ENCODE assay signal across 9 cellular contexts in the genomic region with DNA sequence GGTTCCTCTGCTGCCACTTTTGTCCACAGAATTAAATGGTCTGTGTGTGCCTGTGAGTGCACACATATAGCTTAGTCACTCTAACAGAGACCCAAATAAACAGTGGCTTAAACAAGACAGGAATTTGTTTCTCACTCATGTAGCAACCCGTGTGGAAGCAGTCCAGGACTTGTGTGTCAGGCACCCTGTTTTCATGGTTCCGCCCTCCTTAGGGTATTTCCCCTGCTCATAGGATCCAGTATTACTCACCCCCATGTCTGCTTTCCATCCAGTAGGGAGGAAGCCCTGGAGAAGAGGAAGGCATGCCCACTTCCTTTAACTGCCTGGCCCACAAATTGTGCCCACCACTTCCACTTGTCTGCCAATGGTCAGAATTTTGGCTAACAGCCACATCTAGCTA. TPM values are rescaled to one million over a fixed set of nuclear protein-coding genes. Genes with fewer than 3 reads are reported as not detected.
DNase-seq lines count a peak whose midpoint lies in the region; ATAC-seq and TF ChIP-seq lines count a peak whose summit lies in the region.
"Had no signal": no experiment of that assay in that cellular context is flagged by ENCODE, and none has a peak within 500 bp of the region (broad histone marks: within the 10 kb centered on the region; RNA-seq: fewer than 3 reads in every experiment).

No MANE protein-coding gene starts in this region.

- CTCF ChIA-PET in CD4-positive, alpha-beta T cell (lab: Charles Lee) = interaction anchor here (0.6 kb wide), 1 partner anchor 1582 kb away, joined by 3 read pairs; no protein-coding TSS in a partner anchor

- H3K27me3 ChIP-seq in CD4-positive, alpha-beta T cell (ENCODE audit: control insufficient read depth, insufficient read depth, low read length) = peaks cover 4% of the 10 kb centered on the region
- no peaks in the 10 kb centered on the region for H3K27me3 ChIP-seq in neutrophil

- no peaks in the 10 kb centered on the region for H3K36me3 Mint-ChIP-seq in CD4-positive, alpha-beta T cell (ENCODE audit: low read depth)

- no peaks in the 10 kb centered on the region for H3K9me3 Mint-ChIP-seq in CD4-positive, alpha-beta T cell

- no peak overlapping the region for H3K4me3 Mint-ChIP-seq in CD4-positive, alpha-beta T cell

- H3K4me3 ChIP-seq in neutrophil (ENCODE audit: low read depth in 1 of 2, low read length in 1 of 2) = no peak overlapping the region
- H3K4me3 ChIP-seq: spleen had no signal

- H3K4me1 Mint-ChIP-seq in CD4-positive, alpha-beta T cell (ENCODE audit: low read depth) = peaks cover 13% of the 10 kb centered on the region

- H3K27me3 Mint-ChIP-seq in CD4-positive, alpha-beta T cell = peaks cover 21% of the 10 kb centered on the region

- ATAC-seq in CD4-positive, alpha-beta T cell (ENCODE audit: poor library complexity) = peak; percentile 44

- intact Hi-C loops in CD4-positive, alpha-beta T cell (cut with DNase I, micrococcal nuclease) = no loop called here

- H3K27ac ChIP-seq in CD4-positive, alpha-beta T cell (ENCODE audit: low read depth, low read length) = no peak overlapping the region
- peak overlapping the region; percentile 56 for H3K27ac ChIP-seq in neutrophil

- TF ChIP-seq CTCF in CD4-positive, alpha-beta T cell (IDR thresholded peaks at IDR 0.05) = no peak
- no peak for TF ChIP-seq CTCF in neutrophil (IDR thresholded peaks at IDR 0.05)

- no peaks in the 10 kb centered on the region for H3K36me3 ChIP-seq in neutrophil
- H3K36me3 ChIP-seq: spleen had no signal

- no peaks in the 10 kb centered on the region for H3K9me3 ChIP-seq in CD4-positive, alpha-beta T cell (ENCODE audit: control insufficient read depth, low read length)
- no peaks in the 10 kb centered on the region for H3K9me3 ChIP-seq in neutrophil
- H3K9me3 ChIP-seq: spleen had no signal

- peaks cover 32 to 48% of the 10 kb centered on the region in 2 experiments for H3K4me1 ChIP-seq in neutrophil (ENCODE audit: control insufficient read depth in 1 of 2, insufficient read depth in 1 of 2, low read depth in 1 of 2, low read length in 1 of 2)

- POLR2A ChIA-PET in CD4-positive, alpha-beta T cell (lab: Charles Lee) = no interaction called here

- no peak overlapping the region for H3K27ac Mint-ChIP-seq in CD4-positive, alpha-beta T cell

- no peak for DNase-seq in CD4-positive, alpha-beta T cell
- DNase-seq in M059J (ENCODE audit: low read depth) (peak; percentile 96), dedifferentiated amniotic fluid mesenchymal stem cell (ENCODE audit: extremely low spot score) (peak; percentile 91), NCI-H2081 treated with DMSO at 0.1 percent for 48 hours (lab: John Stamatoyannopoulos, UW) (no peak), NCI-H82 treated with DMSO at 0.1 percent for 48 hours (lab: John Stamatoyannopoulos, UW; ENCODE audit: unreplicated experiment) (no peak), NCI-H1105 (lab: John Stamatoyannopoulos, UW) (no peak)
- no peak for DNase-seq in activated CD8-positive, alpha-beta memory T cell treated with anti-CD3 and anti-CD28 coated beads, Interleukin-2, amount 50 U/mL, for 48 hours
- DNase-seq: spleen had no signal

RNA-seq across cellular contexts. Expression of a gene that starts 41.3 kb away (rescaled TPM):
- total RNA-seq in CD4-positive, alpha-beta T cell = under 1 TPM; 0.36 TPM
- total RNA-seq in M059J (2014; rRNA removed; shearing (Covaris generic)) = not detected in 2 replicates

Comparison
In these comparisons a context has a peak if more than half of its experiments do, and no peak if none do; other contexts are left out.
1. DNase-seq: peak in M059J (single experiment) and dedifferentiated amniotic fluid mesenchymal stem cell (single experiment); none in CD4-positive, alpha-beta T cell (0 of 10), NCI-H2081 treated with DMSO at 0.1 percent for 48 hours (single experiment), NCI-H82 treated with DMSO at 0.1 percent for 48 hours (single experiment), NCI-H1105 (single experiment) and activated CD8-positive, alpha-beta memory T cell treated with anti-CD3 and anti-CD28 coated beads, Interleukin-2, amount 50 U/mL, for 48 hours (single experiment).